ENCODE assay signal across 10 cellular contexts in the genomic region with DNA sequence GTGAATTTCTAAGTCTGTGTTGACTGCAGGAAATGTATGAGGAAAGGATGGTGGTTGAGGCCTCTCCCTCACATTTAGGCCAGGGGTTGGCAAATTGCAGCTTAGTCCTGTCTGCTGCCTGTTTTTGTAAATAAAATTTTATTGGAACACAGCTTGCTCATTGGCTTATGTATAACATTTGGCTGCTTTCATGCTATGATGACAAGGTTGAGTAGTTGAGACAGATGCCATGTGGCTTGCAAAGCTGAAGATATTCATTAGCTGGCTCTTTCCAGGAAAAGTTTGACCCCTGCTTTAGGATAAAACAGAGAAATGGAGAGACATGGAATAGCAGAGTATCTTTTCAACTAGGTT. TPM values are rescaled to one million over a fixed set of nuclear protein-coding genes. Genes with fewer than 3 reads are reported as not detected.
DNase-seq lines count a peak whose midpoint lies in the region; ATAC-seq and TF ChIP-seq lines count a peak whose summit lies in the region.
"Had no signal": no experiment of that assay in that cellular context is flagged by ENCODE, and none has a peak within 500 bp of the region (broad histone marks: within the 10 kb centered on the region; RNA-seq: fewer than 3 reads in every experiment).

No MANE protein-coding gene starts in this region.

- intact Hi-C loops in Right ventricle myocardium inferior (cut with DNase I) (loop anchor here (5.0 kb wide), 1 partner anchor 44 kb away; the partner anchor contains the start of gene BCR), left cardiac atrium (cut with DNase I) (no loop called here), lower lobe of right lung (cut with DNase I) (no loop called here), uterus (cut with DNase I; ENCODE audit: low total_unique reads) (no loop called here)

- TF ChIP-seq POLR2A in uterus (IDR thresholded peaks at IDR 0.05) = no peak

- H3K4me1 ChIP-seq in lower lobe of right lung = peaks cover 70% of the 10 kb centered on the region
- peaks cover 0 to 16% of the 10 kb centered on the region in 2 donors for H3K4me1 ChIP-seq in uterus

- H3K36me3 ChIP-seq in lower lobe of right lung = no peaks in the 10 kb centered on the region
- no peaks in the 10 kb centered on the region for H3K36me3 ChIP-seq in uterus

- H3K27me3 ChIP-seq in lower lobe of right lung (ENCODE audit: low read depth) = no peaks in the 10 kb centered on the region
- H3K27me3 ChIP-seq in uterus = no peaks in the 10 kb centered on the region

- H3K27ac ChIP-seq in caudate nucleus (ENCODE audit: low read depth, low read length) = peak overlapping the region; percentile 62
- H3K27ac ChIP-seq in lower lobe of right lung = peak overlapping the region; percentile 77
- peak overlapping the region; percentile 46 to 54 for H3K27ac ChIP-seq in uterus

- ATAC-seq in Right ventricle myocardium inferior = peak; percentile 26
- no peak for ATAC-seq in left cardiac atrium
- ATAC-seq in lower lobe of right lung = no peak
- no peak for ATAC-seq in HG03469 (IDR thresholded peaks at IDR 0.05; ENCODE audit: unreplicated experiment)
- ATAC-seq: HepG2 had no signal

- no peaks in the 10 kb centered on the region for H3K9me3 ChIP-seq in lower lobe of right lung
- peaks cover 0 to 14% of the 10 kb centered on the region in 2 donors for H3K9me3 ChIP-seq in uterus

- no peak for DNase-seq in Right ventricle myocardium inferior (ENCODE audit: missing footprints)
- DNase-seq in left cardiac atrium = no peak
- DNase-seq in caudate nucleus (lab: John Stamatoyannopoulos, UW) = no peak
- DNase-seq in lower lobe of right lung = peak; percentile 13
- no peak for DNase-seq in uterus
- DNase-seq in NCI-H1092 (lab: John Stamatoyannopoulos, UW) = no peak
- no peak for DNase-seq in H4 (ENCODE audit: low spot score)
- DNase-seq: effector CD4-positive, alpha-beta T cell had no signal

- no peak overlapping the region for H3K4me3 ChIP-seq in lower lobe of right lung
- H3K4me3 ChIP-seq in uterus = no peak overlapping the region

- no peak for TF ChIP-seq CTCF in lower lobe of right lung (IDR thresholded peaks at IDR 0.05)
- no peak for TF ChIP-seq CTCF in uterus (IDR thresholded peaks at IDR 0.05)

RNA-seq across cellular contexts. Expression of gene BCR, which starts 46.2 kb away (rescaled TPM):
- 29.0 TPM for total RNA-seq in Right ventricle myocardium inferior
- total RNA-seq in left cardiac atrium = 10 to 100 TPM; 28.0 to 47.1 TPM
- total RNA-seq in lower lobe of right lung = 57.2 TPM
- 10 to 100 TPM; 10.6 to 93.3 (median 28.3) TPM for total RNA-seq in uterus
- 8.4 and 10.1 TPM in 2 replicates for total RNA-seq in H4 (2014; rRNA removed; shearing (Covaris generic))
